ENCODE assay signal across 1 cellular context in genomic region chr15:74040115-74040850, GRCh38.
TF ChIP-seq lines count a peak whose summit lies in the region.

No MANE protein-coding gene starts in this region.

TF ChIP-seq in IMR-90, 13 proteins besides CTCF, POLR2A, EP300 and RAD21 (continued from another document):
- TF ChIP-seq, protein P1, sequence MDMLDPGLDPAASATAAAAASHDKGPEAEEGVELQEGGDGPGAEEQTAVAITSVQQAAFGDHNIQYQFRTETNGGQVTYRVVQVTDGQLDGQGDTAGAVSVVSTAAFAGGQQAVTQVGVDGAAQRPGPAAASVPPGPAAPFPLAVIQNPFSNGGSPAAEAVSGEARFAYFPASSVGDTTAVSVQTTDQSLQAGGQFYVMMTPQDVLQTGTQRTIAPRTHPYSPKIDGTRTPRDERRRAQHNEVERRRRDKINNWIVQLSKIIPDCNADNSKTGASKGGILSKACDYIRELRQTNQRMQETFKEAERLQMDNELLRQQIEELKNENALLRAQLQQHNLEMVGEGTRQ (IDR thresholded peaks at IDR 0.05; ENCODE audit: low read depth, low read length), result no peak
- TF ChIP-seq RFX5 (IDR thresholded peaks at IDR 0.05; ENCODE audit: low read depth, low read length) (no peak), BHLHE40 (IDR thresholded peaks at IDR 0.05; ENCODE audit: low read depth, low read length) (no peak), CHD1 (IDR thresholded peaks at IDR 0.05; ENCODE audit: low read depth, low read length) (no peak), MXI1 (IDR thresholded peaks at IDR 0.05; ENCODE audit: borderline replicate concordance, low read depth, low read length) (no peak), MAZ (IDR thresholded peaks at IDR 0.05; ENCODE audit: borderline replicate concordance, low read depth, low read length) (no peak), SMC3 (IDR thresholded peaks at IDR 0.05; ENCODE audit: low read depth, low read length) (no peak), CEBPB (IDR thresholded peaks at IDR 0.05; ENCODE audit: low read depth, low read length) (no peak), NFE2L2 (IDR thresholded peaks at IDR 0.05; ENCODE audit: low read depth, low read length) (no peak)
- TF ChIP-seq, protein P2, sequence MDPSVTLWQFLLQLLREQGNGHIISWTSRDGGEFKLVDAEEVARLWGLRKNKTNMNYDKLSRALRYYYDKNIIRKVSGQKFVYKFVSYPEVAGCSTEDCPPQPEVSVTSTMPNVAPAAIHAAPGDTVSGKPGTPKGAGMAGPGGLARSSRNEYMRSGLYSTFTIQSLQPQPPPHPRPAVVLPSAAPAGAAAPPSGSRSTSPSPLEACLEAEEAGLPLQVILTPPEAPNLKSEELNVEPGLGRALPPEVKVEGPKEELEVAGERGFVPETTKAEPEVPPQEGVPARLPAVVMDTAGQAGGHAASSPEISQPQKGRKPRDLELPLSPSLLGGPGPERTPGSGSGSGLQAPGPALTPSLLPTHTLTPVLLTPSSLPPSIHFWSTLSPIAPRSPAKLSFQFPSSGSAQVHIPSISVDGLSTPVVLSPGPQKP (IDR thresholded peaks at IDR 0.05; ENCODE audit: borderline replicate concordance, low read depth, low read length), result no peak
TF ChIP-seq in IMR-90: peak in this region for 0.
